ENCODE assay signal across 27 cellular contexts in the genomic region with DNA sequence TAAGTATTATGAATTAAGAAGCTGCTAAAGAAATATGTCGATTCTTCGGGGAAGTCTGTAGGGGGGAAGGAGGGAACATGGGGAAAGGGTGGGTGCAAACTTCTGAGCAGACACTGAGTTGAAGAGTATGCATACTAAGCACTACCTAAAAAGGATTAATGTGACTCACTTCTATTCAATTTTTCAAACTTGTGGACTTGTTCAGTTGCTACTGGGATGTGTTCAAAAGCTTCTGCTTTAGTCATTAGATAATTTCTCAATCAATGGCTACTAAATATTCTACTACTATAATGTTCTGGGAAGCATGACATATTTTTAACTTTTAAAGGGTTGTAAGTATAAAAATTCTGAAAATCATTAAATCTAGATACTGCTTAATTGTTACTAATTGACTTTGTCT.
"Had no signal": no experiment of that assay in that cellular context is flagged by ENCODE, and none has a peak within 500 bp of the region (broad histone marks: within the 10 kb centered on the region; RNA-seq: fewer than 3 reads in every experiment).

No MANE protein-coding gene starts in this region.

- H3K36me3 ChIP-seq: adrenal gland, brain microvascular endothelial cell, esophagus muscularis mucosa, gastroesophageal sphincter, heart right ventricle, WERI-Rb-1 had no signal

- H3K9me3 ChIP-seq: adrenal gland, esophagus muscularis mucosa, gastroesophageal sphincter, heart right ventricle had no signal

- H3K4me1 ChIP-seq: adrenal gland had no signal

- H3K4me3 ChIP-seq: adrenal gland, esophagus muscularis mucosa, gastroesophageal sphincter, heart right ventricle had no signal

- DNase-seq: activated B cell treated with CpG ODN at 0.5 μM for 24 hours; activated CD4-positive, alpha-beta T cell treated with anti-CD3 and anti-CD28 coated beads for 48 hours; activated CD4-positive, alpha-beta T cell treated with anti-CD3 and anti-CD28 coated beads, Interleukin-2, amount 50 U/mL, for 1 hour; activated CD4-positive, alpha-beta T cell treated with anti-CD3 and anti-CD28 coated beads, Interleukin-2, amount 50 U/mL, for 48 hours; activated CD8-positive, alpha-beta memory T cell treated with anti-CD3 and anti-CD28 coated beads for 24 hours; activated CD8-positive, alpha-beta T cell treated with anti-CD3 and anti-CD28 coated beads for 36 hours; activated effector memory CD4-positive, alpha-beta T cell treated with Interleukin-2 at 50 U/mL for 16 hours; activated gamma-delta T cell treated with Interleukin-2 at 50 U/mL for 16 hours; activated naive CD4-positive, alpha-beta T cell treated with Interleukin-2 at 50 U/mL for 16 hours; activated naive CD8-positive, alpha-beta T cell treated with anti-CD3 and anti-CD28 coated beads for 36 hours; activated naive CD8-positive, alpha-beta T cell treated with anti-CD3 and anti-CD28 coated beads, Interleukin-2, amount 50 U/mL, for 24 hours; activated T-cell treated with anti-CD3 and anti-CD28 coated beads, Interleukin-2, amount 50 U/mL, for 4 hours; adrenal gland; anterior cingulate cortex; brain microvascular endothelial cell; cortex of kidney; dermis blood vessel endothelial cell; effector CD4-positive, alpha-beta T cell; effector memory CD8-positive, alpha-beta T cell; foreskin melanocyte; heart right ventricle; T-helper 1 cell; T-helper 17 cell; T1000; WERI-Rb-1 had no signal

- H3K27ac ChIP-seq: adrenal gland, brain microvascular endothelial cell, esophagus muscularis mucosa, gastroesophageal sphincter, heart right ventricle, WERI-Rb-1 had no signal

- H3K27me3 ChIP-seq: adrenal gland, brain microvascular endothelial cell, esophagus muscularis mucosa, gastroesophageal sphincter, heart right ventricle had no signal
